ENCODE assay signal across 8 cellular contexts in the genomic region with DNA sequence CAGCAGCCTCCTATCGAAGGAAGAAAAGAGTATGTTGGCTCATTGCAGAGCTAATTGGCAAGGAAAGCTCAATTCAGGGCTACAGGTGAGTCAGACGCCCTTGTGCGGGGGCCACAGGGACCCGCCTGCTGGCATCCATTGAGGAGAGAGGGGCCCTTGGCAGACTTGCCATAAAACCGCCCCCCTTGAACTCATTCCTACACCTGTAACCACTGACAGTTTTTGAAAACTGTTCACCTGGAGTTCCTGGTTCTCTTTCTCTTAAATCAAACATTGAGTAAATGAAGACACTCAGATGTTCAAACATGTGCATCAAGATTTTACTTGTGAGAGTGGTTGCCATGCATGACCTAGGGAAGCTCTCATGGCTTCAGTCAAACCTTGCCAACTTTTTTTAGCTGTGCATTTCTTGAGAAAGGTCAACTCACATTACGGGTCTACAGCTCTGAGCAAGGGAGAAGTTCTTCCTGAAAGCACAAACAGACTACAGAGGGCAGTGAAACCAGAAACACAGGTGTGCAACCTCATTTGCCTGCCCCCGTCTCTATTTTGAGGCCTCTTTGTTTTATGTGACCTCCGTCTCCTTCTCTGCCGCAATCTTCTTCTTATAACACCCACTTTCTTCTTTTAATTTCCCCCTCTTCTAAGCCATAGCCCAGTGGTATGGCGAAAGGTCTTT.
A peak's percentile ranks its signal among the peaks of the same experiment; 100 is the strongest.
DNase-seq lines count a peak whose midpoint lies in the region; ATAC-seq and TF ChIP-seq lines count a peak whose summit lies in the region.
"Had no signal": no experiment of that assay in that cellular context is flagged by ENCODE, and none has a peak within 500 bp of the region (broad histone marks: within the 10 kb centered on the region; RNA-seq: fewer than 3 reads in every experiment).

No MANE protein-coding gene starts in this region.

- H4K20me1 ChIP-seq in HCT116 (ENCODE audit: insufficient read depth), result no peaks in the 10 kb centered on the region

- H3K9me3 ChIP-seq in HCT116 (ENCODE audit: control insufficient read depth in 1 of 2, insufficient read depth in 1 of 2, low read depth in 1 of 2, low read length in 2 of 2), result no peaks in the 10 kb centered on the region
- H3K9me3 ChIP-seq: SJSA1 had no signal

- DNase-seq in HCT116 (ENCODE audit: low read depth, low spot score) (no peak), NAMALWA (ENCODE audit: low spot score) (peak; percentile 42), natural killer cell (no peak), NCI-H2227 (lab: John Stamatoyannopoulos, UW; ENCODE audit: unreplicated experiment) (no peak), UCSD-AML1 (lab: John Stamatoyannopoulos, UW; ENCODE audit: unreplicated experiment) (no peak), cerebellum (ENCODE audit: low spot score) (no peak)

- no peak for TF ChIP-seq POLR2A in HCT116 (IDR thresholded peaks at IDR 0.05; ENCODE audit: borderline replicate concordance, extremely low read depth, insufficient read depth, insufficient read length)

- no peaks in the 10 kb centered on the region for H3K9me3 Mint-ChIP-seq in natural killer cell

- TF ChIP-seq CTCF in HCT116 (IDR thresholded peaks at IDR 0.05 in 2 of 3, conservative IDR thresholded peaks at IDR 0.05 in 1 of 3; ENCODE audit: borderline replicate concordance in 1 of 3, insufficient read depth in 1 of 3, low read depth in 2 of 3, low read length in 2 of 3), result no peak
- TF ChIP-seq CTCF in natural killer cell (IDR thresholded peaks at IDR 0.05), result no peak

- no peaks in the 10 kb centered on the region for H3K79me2 ChIP-seq in HCT116 (ENCODE audit: insufficient read depth, low read length)

- peak overlapping the region; percentile 86 to 91 for H3K27ac Mint-ChIP-seq in natural killer cell

- peaks cover 46 to 61% of the 10 kb centered on the region in 2 donors for H3K4me1 Mint-ChIP-seq in natural killer cell

- no TSS peak for BruUV-seq in HCT116 (replicated peaks; lab: Mats Ljungman, UMichigan)

- POLR2A ChIA-PET in HCT116 (lab: Charles Lee), result interaction anchor here (1.1 to 1.7 kb wide), 3 partner anchors 12 to 42 kb away, joined by 3 to 6 read pairs (median 3); no protein-coding TSS in a partner anchor

- H3K4me2 ChIP-seq in HCT116 (ENCODE audit: low read length), result peak overlapping the region; percentile 70

- H3K4me1 ChIP-seq in HCT116 (ENCODE audit: control insufficient read depth in 1 of 2, insufficient read depth in 2 of 2, low read length in 2 of 2), result peaks cover 19 to 35% of the 10 kb centered on the region in 2 experiments

- H3K9ac ChIP-seq in HCT116 (ENCODE audit: low read length), result 0 out of 2 replicates have a peak overlapping the region, but pooled peaks have one; percentile 14

- peak overlapping the region in 1 of 2 experiments; percentile 31; a peak in 3 of 4 replicates for H3K4me3 ChIP-seq in HCT116 (replicated peaks in 1 of 2; ENCODE audit: low read depth in 1 of 2, low read length in 2 of 2)
- H3K4me3 ChIP-seq: SJSA1 had no signal

- peak; percentile 33; the same call in 1 of the 2 replicates for TF ChIP-seq RAD21 in HCT116 (IDR thresholded peaks at IDR 0.05; ENCODE audit: low read depth)

- CTCF ChIA-PET in HCT116 (lab: Charles Lee), result no interaction called here

- intact Hi-C loops in HCT116 (cut with micrococcal nuclease), result loop anchor here (5.0 kb wide), 1 partner anchor 140 kb away; a partner anchor contains a TSS
- intact Hi-C loops in natural killer cell (cut with micrococcal nuclease), result loop anchor here (1.0 to 5.0 kb wide), 3 partner anchors 43 to 270 kb away; no protein-coding TSS in a partner anchor

- H3K27me3 ChIP-seq in HCT116 (ENCODE audit: insufficient read depth, low read length), result no peaks in the 10 kb centered on the region
- H3K27me3 ChIP-seq: SJSA1 had no signal

- no peaks in the 10 kb centered on the region for H3K36me3 Mint-ChIP-seq in natural killer cell

- H3K27ac ChIP-seq in HCT116 (ENCODE audit: low read depth, low read length), result peak overlapping the region; percentile 24

- RAD21 ChIA-PET in HCT116 (lab: Charles Lee; ENCODE audit: low non-redundant PET in 1 of 2, low total read pairs in 2 of 2, uncharacterized antibody in 2 of 2, unreplicated experiment in 2 of 2), result interaction anchor here in 1 of 2 experiments (0.5 kb wide), 1 partner anchor 980 kb away, joined by 4 read pairs; no protein-coding TSS in a partner anchor

- peak overlapping the region; percentile 54 for H3K4me3 Mint-ChIP-seq in natural killer cell

- ATAC-seq in GM18870 (IDR thresholded peaks at IDR 0.05; ENCODE audit: unreplicated experiment) (peak; percentile 57), HCT116 (peak; percentile 12), natural killer cell (no peak)

- no peaks in the 10 kb centered on the region for H3K36me3 ChIP-seq in HCT116 (ENCODE audit: control insufficient read depth in 1 of 2, insufficient read depth in 2 of 2, low read length in 2 of 2)
- H3K36me3 ChIP-seq: SJSA1 had no signal

- H3K9me2 ChIP-seq in HCT116 (ENCODE audit: insufficient read depth), result no peaks in the 10 kb centered on the region

- H2AFZ ChIP-seq in HCT116 (ENCODE audit: low read depth, low read length, poor library complexity, severe bottlenecking), result peak overlapping the region; percentile 14

- H3K27me3 Mint-ChIP-seq in natural killer cell (ENCODE audit: low read depth in 2 of 2), result no peaks in the 10 kb centered on the region

TF ChIP-seq in HCT116, 20 proteins besides CTCF, POLR2A, EP300 and RAD21:
- TF ChIP-seq ZNF274 (IDR thresholded peaks at IDR 0.05; ENCODE audit: low read depth, low read length) (no peak), ZFX (IDR thresholded peaks at IDR 0.05) (no peak), CEBPB (IDR thresholded peaks at IDR 0.05; ENCODE audit: low read depth) (peak; percentile 64; the same call in 1 of the 2 replicates), EGR1 (IDR thresholded peaks at IDR 0.05; ENCODE audit: low read depth) (peak; percentile 58; the same call in 1 of the 2 replicates), YY1 (IDR thresholded peaks at IDR 0.05; ENCODE audit: extremely low read depth, insufficient replicate concordance, low read depth, low read length) (peak; percentile 15), TCF7L2 (IDR thresholded peaks at IDR 0.05; ENCODE audit: borderline replicate concordance, extremely low read depth, insufficient read depth, insufficient read length) (no peak), CBX3 (IDR thresholded peaks at IDR 0.05; ENCODE audit: low read depth) (0 out of 2 replicates have a peak, but pooled peaks have one; percentile 3)
- TF ChIP-seq, protein P1, sequence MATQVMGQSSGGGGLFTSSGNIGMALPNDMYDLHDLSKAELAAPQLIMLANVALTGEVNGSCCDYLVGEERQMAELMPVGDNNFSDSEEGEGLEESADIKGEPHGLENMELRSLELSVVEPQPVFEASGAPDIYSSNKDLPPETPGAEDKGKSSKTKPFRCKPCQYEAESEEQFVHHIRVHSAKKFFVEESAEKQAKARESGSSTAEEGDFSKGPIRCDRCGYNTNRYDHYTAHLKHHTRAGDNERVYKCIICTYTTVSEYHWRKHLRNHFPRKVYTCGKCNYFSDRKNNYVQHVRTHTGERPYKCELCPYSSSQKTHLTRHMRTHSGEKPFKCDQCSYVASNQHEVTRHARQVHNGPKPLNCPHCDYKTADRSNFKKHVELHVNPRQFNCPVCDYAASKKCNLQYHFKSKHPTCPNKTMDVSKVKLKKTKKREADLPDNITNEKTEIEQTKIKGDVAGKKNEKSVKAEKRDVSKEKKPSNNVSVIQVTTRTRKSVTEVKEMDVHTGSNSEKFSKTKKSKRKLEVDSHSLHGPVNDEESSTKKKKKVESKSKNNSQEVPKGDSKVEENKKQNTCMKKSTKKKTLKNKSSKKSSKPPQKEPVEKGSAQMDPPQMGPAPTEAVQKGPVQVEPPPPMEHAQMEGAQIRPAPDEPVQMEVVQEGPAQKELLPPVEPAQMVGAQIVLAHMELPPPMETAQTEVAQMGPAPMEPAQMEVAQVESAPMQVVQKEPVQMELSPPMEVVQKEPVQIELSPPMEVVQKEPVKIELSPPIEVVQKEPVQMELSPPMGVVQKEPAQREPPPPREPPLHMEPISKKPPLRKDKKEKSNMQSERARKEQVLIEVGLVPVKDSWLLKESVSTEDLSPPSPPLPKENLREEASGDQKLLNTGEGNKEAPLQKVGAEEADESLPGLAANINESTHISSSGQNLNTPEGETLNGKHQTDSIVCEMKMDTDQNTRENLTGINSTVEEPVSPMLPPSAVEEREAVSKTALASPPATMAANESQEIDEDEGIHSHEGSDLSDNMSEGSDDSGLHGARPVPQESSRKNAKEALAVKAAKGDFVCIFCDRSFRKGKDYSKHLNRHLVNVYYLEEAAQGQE (IDR thresholded peaks at IDR 0.05; ENCODE audit: low read depth), result no peak
- TF ChIP-seq, protein P2, sequence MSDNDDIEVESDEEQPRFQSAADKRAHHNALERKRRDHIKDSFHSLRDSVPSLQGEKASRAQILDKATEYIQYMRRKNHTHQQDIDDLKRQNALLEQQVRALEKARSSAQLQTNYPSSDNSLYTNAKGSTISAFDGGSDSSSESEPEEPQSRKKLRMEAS (IDR thresholded peaks at IDR 0.05), result no peak
TF ChIP-seq in HCT116: peak in this region for 4.

Comparison
In these comparisons a context has a peak if more than half of its experiments do, and no peak if none do; other contexts are left out.
1. ATAC-seq: peak in GM18870 (single experiment) and HCT116 (single experiment); none in natural killer cell (0 of 3).